In genomic region chr16:1450841-1451240, GRCh38 we compare ENCODE assay signal across 2 cellular contexts.
A peak's percentile ranks its signal among the peaks of the same experiment; 100 is the strongest.
TF ChIP-seq lines count a peak whose summit lies in the region.

No MANE protein-coding gene starts in this region.

TF ChIP-seq in HEK293, 187 proteins besides CTCF, POLR2A, EP300 and RAD21:
- TF ChIP-seq ZIC2 (tag by site-specific recombination; IDR thresholded peaks at IDR 0.05), result peak; percentile 62; the same call in 1 of the 2 replicates
- TF ChIP-seq ZNF621 (tag by site-specific recombination; IDR thresholded peaks at IDR 0.05), result no peak
- no peak for TF ChIP-seq ZNF18 (tag by site-specific recombination; IDR thresholded peaks at IDR 0.05)

TF ChIP-seq in K562, 482 proteins besides CTCF, POLR2A, EP300 and RAD21:
- TF ChIP-seq TAL1 (IDR thresholded peaks at IDR 0.05), result no peak
- no peak for TF ChIP-seq MED1 (CRISPR knock-in tag; IDR thresholded peaks at IDR 0.05; ENCODE audit: borderline replicate concordance)
- peak; percentile 11; the same call in 1 of the 2 replicates for TF ChIP-seq POLR2G (IDR thresholded peaks at IDR 0.05; ENCODE audit: low read depth, low read length)
- no peak for TF ChIP-seq KDM2B (CRISPR knock-in tag; IDR thresholded peaks at IDR 0.05)
- TF ChIP-seq FOXM1 (IDR thresholded peaks at IDR 0.05; ENCODE audit: low read depth), result no peak
- no peak for TF ChIP-seq FOXM1 (CRISPR knock-in tag; IDR thresholded peaks at IDR 0.05; ENCODE audit: low read depth)
TF ChIP-seq in K562: peak in this region for 1.
